In the genomic region with DNA sequence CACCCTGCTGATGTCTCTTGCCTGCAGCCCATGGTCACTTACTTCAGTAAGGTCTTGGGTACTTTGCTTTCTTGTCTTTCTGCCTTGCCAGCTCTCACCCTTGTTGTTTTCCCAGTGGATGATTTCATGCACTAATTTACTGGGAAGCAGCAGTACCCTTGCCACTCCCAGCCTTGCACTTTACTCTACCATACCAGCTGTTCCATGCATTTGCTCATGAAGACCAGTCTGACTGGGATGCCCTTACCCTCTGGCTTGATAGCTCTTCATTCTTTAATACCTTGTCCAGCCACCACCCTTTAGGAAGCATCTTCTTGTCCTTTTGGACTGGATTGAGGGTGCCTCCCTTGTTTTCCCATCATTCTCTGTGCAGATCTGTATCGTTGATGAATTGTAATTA, we compare ENCODE assay signal across 1 cellular context.
TF ChIP-seq lines count a peak whose summit lies in the region.

No MANE protein-coding gene starts in this region.

TF ChIP-seq in WTC11, 78 proteins besides CTCF, POLR2A, EP300 and RAD21 (continued from another document):
- no peak for TF ChIP-seq STAT6 (CRISPR knock-in tag; conservative IDR thresholded peaks at IDR 0.05; ENCODE audit: low read depth)
- TF ChIP-seq, protein P1, sequence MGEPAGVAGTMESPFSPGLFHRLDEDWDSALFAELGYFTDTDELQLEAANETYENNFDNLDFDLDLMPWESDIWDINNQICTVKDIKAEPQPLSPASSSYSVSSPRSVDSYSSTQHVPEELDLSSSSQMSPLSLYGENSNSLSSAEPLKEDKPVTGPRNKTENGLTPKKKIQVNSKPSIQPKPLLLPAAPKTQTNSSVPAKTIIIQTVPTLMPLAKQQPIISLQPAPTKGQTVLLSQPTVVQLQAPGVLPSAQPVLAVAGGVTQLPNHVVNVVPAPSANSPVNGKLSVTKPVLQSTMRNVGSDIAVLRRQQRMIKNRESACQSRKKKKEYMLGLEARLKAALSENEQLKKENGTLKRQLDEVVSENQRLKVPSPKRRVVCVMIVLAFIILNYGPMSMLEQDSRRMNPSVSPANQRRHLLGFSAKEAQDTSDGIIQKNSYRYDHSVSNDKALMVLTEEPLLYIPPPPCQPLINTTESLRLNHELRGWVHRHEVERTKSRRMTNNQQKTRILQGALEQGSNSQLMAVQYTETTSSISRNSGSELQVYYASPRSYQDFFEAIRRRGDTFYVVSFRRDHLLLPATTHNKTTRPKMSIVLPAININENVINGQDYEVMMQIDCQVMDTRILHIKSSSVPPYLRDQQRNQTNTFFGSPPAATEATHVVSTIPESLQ (CRISPR knock-in tag; IDR thresholded peaks at IDR 0.05), result no peak
- TF ChIP-seq ZBTB43 (CRISPR knock-in tag; IDR thresholded peaks at IDR 0.05), result no peak
- TF ChIP-seq, protein P2, sequence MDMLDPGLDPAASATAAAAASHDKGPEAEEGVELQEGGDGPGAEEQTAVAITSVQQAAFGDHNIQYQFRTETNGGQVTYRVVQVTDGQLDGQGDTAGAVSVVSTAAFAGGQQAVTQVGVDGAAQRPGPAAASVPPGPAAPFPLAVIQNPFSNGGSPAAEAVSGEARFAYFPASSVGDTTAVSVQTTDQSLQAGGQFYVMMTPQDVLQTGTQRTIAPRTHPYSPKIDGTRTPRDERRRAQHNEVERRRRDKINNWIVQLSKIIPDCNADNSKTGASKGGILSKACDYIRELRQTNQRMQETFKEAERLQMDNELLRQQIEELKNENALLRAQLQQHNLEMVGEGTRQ (CRISPR knock-in tag; IDR thresholded peaks at IDR 0.05), result no peak
